Comparison of ENCODE assay signal across 21 cellular contexts in genomic region chr18:75029456-75029855, GRCh38.
DNase-seq lines count a peak whose midpoint lies in the region; ATAC-seq lines count a peak whose summit lies in the region.
"Had no signal": no experiment of that assay in that cellular context is flagged by ENCODE, and none has a peak within 500 bp of the region (broad histone marks: within the 10 kb centered on the region; RNA-seq: fewer than 3 reads in every experiment).

No MANE protein-coding gene starts in this region.

- H3K9me3 ChIP-seq in thymus (ENCODE audit: control insufficient read depth) = no peaks in the 10 kb centered on the region
- H3K9me3 ChIP-seq: Caco-2, SJSA1, upper lobe of left lung had no signal

- H3K27ac ChIP-seq in thymus (ENCODE audit: low read depth) = peak overlapping the region; percentile 70
- H3K27ac ChIP-seq: brain microvascular endothelial cell, coronary artery, SJSA1, upper lobe of left lung, VCaP had no signal

- POLR2A ChIA-PET in T-cell (lab: Charles Lee) = interaction anchor here in 1 of 2 donors (0.6 kb wide), 1 partner anchor 100 kb away, joined by 3 read pairs; no protein-coding TSS in a partner anchor

- CTCF ChIA-PET in T-cell (lab: Charles Lee) = no interaction called here

- H3K27me3 Mint-ChIP-seq in T-cell = no peaks in the 10 kb centered on the region
- H3K27me3 Mint-ChIP-seq in activated naive CD8-positive, alpha-beta T cell treated with anti-CD3 and anti-CD28 coated beads for 36 hours = no peaks in the 10 kb centered on the region

- 58% methylated on average over 16 of the region's 16 CpGs for WGBS in thymus

- H3K4me1 Mint-ChIP-seq in T-cell = peaks cover 15 to 28% (median 22%) of the 10 kb centered on the region in 3 donors
- peaks cover 7% of the 10 kb centered on the region for H3K4me1 Mint-ChIP-seq in activated naive CD8-positive, alpha-beta T cell treated with anti-CD3 and anti-CD28 coated beads for 36 hours
- H3K4me1 Mint-ChIP-seq: nephron had no signal

- peak overlapping the region in 1 of 3 donors; percentile 58 for H3K4me3 Mint-ChIP-seq in T-cell
- no peak overlapping the region for H3K4me3 Mint-ChIP-seq in activated naive CD8-positive, alpha-beta T cell treated with anti-CD3 and anti-CD28 coated beads for 36 hours
- H3K4me3 Mint-ChIP-seq: nephron had no signal

- peaks cover 0 to 7% (median 2%) of the 10 kb centered on the region in 3 donors for H3K9me3 Mint-ChIP-seq in T-cell
- H3K9me3 Mint-ChIP-seq in activated naive CD8-positive, alpha-beta T cell treated with anti-CD3 and anti-CD28 coated beads for 36 hours = peaks cover 9% of the 10 kb centered on the region
- H3K9me3 Mint-ChIP-seq: nephron had no signal

- H3K4me3 ChIP-seq in thymus (ENCODE audit: low read length) = no peak overlapping the region
- H3K4me3 ChIP-seq: coronary artery, SJSA1, upper lobe of left lung had no signal

- H3K36me3 Mint-ChIP-seq in T-cell = peaks cover 9% of the 10 kb centered on the region
- peaks cover 9% of the 10 kb centered on the region for H3K36me3 Mint-ChIP-seq in activated naive CD8-positive, alpha-beta T cell treated with anti-CD3 and anti-CD28 coated beads for 36 hours

- peak overlapping the region; percentile 63 to 81 for H3K27ac Mint-ChIP-seq in T-cell
- no peak overlapping the region for H3K27ac Mint-ChIP-seq in activated naive CD8-positive, alpha-beta T cell treated with anti-CD3 and anti-CD28 coated beads for 36 hours
- H3K27ac Mint-ChIP-seq: nephron had no signal

- no peaks in the 10 kb centered on the region for H3K27me3 ChIP-seq in thymus (ENCODE audit: control insufficient read depth, insufficient read depth)
- H3K27me3 ChIP-seq: brain microvascular endothelial cell, SJSA1, upper lobe of left lung had no signal

- peak; percentile 14 for DNase-seq in stimulated activated CD4-positive, alpha-beta T cell treated with anti-CD3 and anti-CD28 coated beads, Interleukin-15, amount 100 ng/mL, for 24 hours
- no peak for DNase-seq in stimulated activated CD4-positive, alpha-beta T cell treated with anti-CD3 and anti-CD28 coated beads, Interleukin-2, amount 100 ng/mL, for 48 hours
- DNase-seq in T-cell (peak in 30 of 34 experiments; percentile 6 to 72 (median 29)), retina (no peak), NCI-H82 treated with DMSO at 0.1 percent for 48 hours (lab: John Stamatoyannopoulos, UW; ENCODE audit: unreplicated experiment) (no peak)
- peak; percentile 3 for DNase-seq in activated naive CD8-positive, alpha-beta T cell treated with anti-CD3 and anti-CD28 coated beads for 36 hours
- DNase-seq: activated CD8-positive, alpha-beta memory T cell treated with anti-CD3 and anti-CD28 coated beads, Interleukin-2, amount 50 U/mL, for 4 hours; brain microvascular endothelial cell; Caco-2; glutamatergic neuron; left cardiac atrium; mesendoderm; NCI-H1092 treated with DMSO at 0.1 percent for 48 hours; NCI-H2029 treated with DMSO at 0.1 percent for 48 hours; NCI-H446 had no signal

- peaks cover 7% of the 10 kb centered on the region for H3K4me1 ChIP-seq in thymus (ENCODE audit: control insufficient read depth, insufficient read depth, low read length)
- H3K4me1 ChIP-seq: Caco-2, SJSA1 had no signal

- H3K36me3 ChIP-seq in thymus (ENCODE audit: control insufficient read depth, insufficient read depth) = no peaks in the 10 kb centered on the region
- H3K36me3 ChIP-seq: brain microvascular endothelial cell, SJSA1, upper lobe of left lung had no signal

- ATAC-seq in T-cell (replicated peaks in 1 of 4) = peak; percentile 64 to 87 (median 80)
- ATAC-seq: left cardiac atrium had no signal

Comparison
In these comparisons a context has a peak if more than half of its experiments do, and no peak if none do; other contexts are left out.
1. DNase-seq: peak in stimulated activated CD4-positive, alpha-beta T cell treated with anti-CD3 and anti-CD28 coated beads, Interleukin-15, amount 100 ng/mL, for 24 hours (single experiment), T-cell (30 of 34) and activated naive CD8-positive, alpha-beta T cell treated with anti-CD3 and anti-CD28 coated beads for 36 hours (single experiment); none in stimulated activated CD4-positive, alpha-beta T cell treated with anti-CD3 and anti-CD28 coated beads, Interleukin-2, amount 100 ng/mL, for 48 hours (0 of 2), retina (single experiment) and NCI-H82 treated with DMSO at 0.1 percent for 48 hours (single experiment).